In genomic region chr5:59562756-59563389, GRCh38 we compare ENCODE assay signal across 9 cellular contexts.
DNase-seq lines count a peak whose midpoint lies in the region; ATAC-seq and TF ChIP-seq lines count a peak whose summit lies in the region.
"Had no signal": no experiment of that assay in that cellular context is flagged by ENCODE, and none has a peak within 500 bp of the region (broad histone marks: within the 10 kb centered on the region; RNA-seq: fewer than 3 reads in every experiment).

No MANE protein-coding gene starts in this region.

- H3K9me3 Mint-ChIP-seq in stimulated activated effector memory CD8-positive, alpha-beta T cell treated with anti-CD3 and anti-CD28 coated beads, Interleukin-12 subunit alpha, Interleukin-12 subunit beta, amount 100 ng/mL, for 72 hours: peaks cover 5% of the 10 kb centered on the region

- H3K36me3 Mint-ChIP-seq in stimulated activated effector memory CD8-positive, alpha-beta T cell treated with anti-CD3 and anti-CD28 coated beads, Interleukin-12 subunit alpha, Interleukin-12 subunit beta, amount 100 ng/mL, for 72 hours: no peaks in the 10 kb centered on the region

- H3K27ac ChIP-seq in AG04450 (ENCODE audit: low read depth, low read length) (no peak overlapping the region), prostate gland (no peak overlapping the region)
- H3K27ac ChIP-seq: HL-60 had no signal

- CTCF ChIA-PET in AG04450 (lab: Charles Lee): no interaction called here

- no peak overlapping the region for H3K27ac Mint-ChIP-seq in stimulated activated effector memory CD8-positive, alpha-beta T cell treated with anti-CD3 and anti-CD28 coated beads, Interleukin-12 subunit alpha, Interleukin-12 subunit beta, amount 100 ng/mL, for 72 hours

- peak; percentile 96 for ATAC-seq in GM18517 (IDR thresholded peaks at IDR 0.05; ENCODE audit: unreplicated experiment)
- ATAC-seq in HG02852 (IDR thresholded peaks at IDR 0.05; ENCODE audit: unreplicated experiment): peak; percentile 93
- peak; percentile 78 for ATAC-seq in stimulated activated effector memory CD8-positive, alpha-beta T cell treated with anti-CD3 and anti-CD28 coated beads, Interleukin-12 subunit alpha, Interleukin-12 subunit beta, amount 100 ng/mL, for 72 hours

- POLR2A ChIA-PET in AG04450 (lab: Yijun Ruan, JAX): no interaction called here

- intact Hi-C loops in prostate gland (cut with DNase I): no loop called here

- H3K4me3 ChIP-seq in AG04450 (ENCODE audit: low read depth, low read length) (no peak overlapping the region), prostate gland (no peak overlapping the region)

- no peak overlapping the region for H3K4me3 Mint-ChIP-seq in stimulated activated effector memory CD8-positive, alpha-beta T cell treated with anti-CD3 and anti-CD28 coated beads, Interleukin-12 subunit alpha, Interleukin-12 subunit beta, amount 100 ng/mL, for 72 hours

- 23% methylated on average over 3 of the region's 3 CpGs for WGBS in prostate gland

- TF ChIP-seq CTCF in AG04450 (IDR thresholded peaks at IDR 0.05; ENCODE audit: low read depth, low read length) (no peak), prostate gland (IDR thresholded peaks at IDR 0.05) (no peak)

- no peak for TF ChIP-seq POLR2A in prostate gland (IDR thresholded peaks at IDR 0.05)

- DNase-seq in AG04450 (ENCODE audit: low read depth, low spot score): peak; percentile 33
- DNase-seq in NCI-H2196 (lab: John Stamatoyannopoulos, UW; ENCODE audit: unreplicated experiment): peak; percentile 67
- peak; percentile 81 for DNase-seq in fibroblast of gingiva (ENCODE audit: low read depth)
- no peak for DNase-seq in stimulated activated effector memory CD8-positive, alpha-beta T cell treated with anti-CD3 and anti-CD28 coated beads, Interleukin-12 subunit alpha, Interleukin-12 subunit beta, amount 100 ng/mL, for 72 hours (ENCODE audit: low spot score in 2 of 2)
- DNase-seq in NCI-H1930 (lab: John Stamatoyannopoulos, UW): no peak
- no peak for DNase-seq in prostate gland (ENCODE audit: low spot score)

- H3K9me3 ChIP-seq in AG04450 (ENCODE audit: control insufficient read depth, insufficient read depth, low read length) (no peaks in the 10 kb centered on the region), prostate gland (no peaks in the 10 kb centered on the region)

- H3K36me3 ChIP-seq in prostate gland: no peaks in the 10 kb centered on the region

- H3K27me3 ChIP-seq in AG04450 (ENCODE audit: control insufficient read depth, insufficient read depth, low read length) (no peaks in the 10 kb centered on the region), prostate gland (replicated peaks; ENCODE audit: insufficient read depth) (no peaks in the 10 kb centered on the region)

- no peaks in the 10 kb centered on the region for H3K4me1 Mint-ChIP-seq in stimulated activated effector memory CD8-positive, alpha-beta T cell treated with anti-CD3 and anti-CD28 coated beads, Interleukin-12 subunit alpha, Interleukin-12 subunit beta, amount 100 ng/mL, for 72 hours

- H3K4me1 ChIP-seq in prostate gland (replicated peaks): no peaks in the 10 kb centered on the region

Comparison
In these comparisons a context has a peak if more than half of its experiments do, and no peak if none do; other contexts are left out.
1. DNase-seq: peak in AG04450 (single experiment), NCI-H2196 (single experiment) and fibroblast of gingiva (single experiment); none in stimulated activated effector memory CD8-positive, alpha-beta T cell treated with anti-CD3 and anti-CD28 coated beads, Interleukin-12 subunit alpha, Interleukin-12 subunit beta, amount 100 ng/mL, for 72 hours (0 of 2), NCI-H1930 (0 of 2) and prostate gland (single experiment).
2. Peak in every context shown above with its lines, with median percentiles within 50 percentile points of each other: ATAC-seq.